ENCODE assay signal across 9 cellular contexts in genomic region chr1:26785611-26786436, GRCh38.
DNase-seq lines count a peak whose midpoint lies in the region; ATAC-seq and TF ChIP-seq lines count a peak whose summit lies in the region.
"Had no signal": no experiment of that assay in that cellular context is flagged by ENCODE, and none has a peak within 500 bp of the region (broad histone marks: within the 10 kb centered on the region; RNA-seq: fewer than 3 reads in every experiment).

No MANE protein-coding gene starts in this region.

- H3K9me3 ChIP-seq in DND-41 (ENCODE audit: insufficient read depth, low read length, severe bottlenecking), result no peaks in the 10 kb centered on the region
- no peaks in the 10 kb centered on the region for H3K9me3 ChIP-seq in mucosa of stomach (ENCODE audit: control insufficient read depth, low read length)
- H3K9me3 ChIP-seq: mucosa of descending colon had no signal

- H3K27me3 ChIP-seq in DND-41 (ENCODE audit: insufficient read depth, low read length, poor library complexity) (no peaks in the 10 kb centered on the region), mucosa of stomach (ENCODE audit: control insufficient read depth, insufficient read depth, low read length) (no peaks in the 10 kb centered on the region)

- TF ChIP-seq POLR2A in GM18505 (IDR thresholded peaks at IDR 0.05; ENCODE audit: borderline replicate concordance, extremely low read depth, insufficient read depth, insufficient read length), result no peak

- H3K9me3 Mint-ChIP-seq in central memory CD8-positive, alpha-beta T cell, result no peaks in the 10 kb centered on the region

- H3K27me3 Mint-ChIP-seq in central memory CD8-positive, alpha-beta T cell, result no peaks in the 10 kb centered on the region

- H3K36me3 Mint-ChIP-seq in central memory CD8-positive, alpha-beta T cell (ENCODE audit: insufficient read depth), result peaks cover 32% of the 10 kb centered on the region

- H3K79me2 ChIP-seq in DND-41 (ENCODE audit: insufficient read depth, low read length), result peaks cover 9% of the 10 kb centered on the region

- peaks cover 52% of the 10 kb centered on the region for H3K4me1 ChIP-seq in DND-41 (ENCODE audit: insufficient read depth, low read length)
- peaks cover 54% of the 10 kb centered on the region for H3K4me1 ChIP-seq in mucosa of stomach (ENCODE audit: control insufficient read depth, insufficient read depth, low read length)

- TF ChIP-seq CTCF in DND-41 (IDR thresholded peaks at IDR 0.05; ENCODE audit: borderline replicate concordance, extremely low read depth, low read length, poor library complexity, severe bottlenecking), result no peak

- H3K27ac Mint-ChIP-seq in central memory CD8-positive, alpha-beta T cell (ENCODE audit: low read depth), result peak overlapping the region; percentile 100

- peak; percentile 64 for DNase-seq in DND-41
- peak; percentile 39 to 56 for DNase-seq in NOMO-1 (lab: John Stamatoyannopoulos, UW; ENCODE audit: unreplicated experiment in 2 of 2)
- no peak for DNase-seq in central memory CD8-positive, alpha-beta T cell (ENCODE audit: low spot score in 2 of 2)
- no peak for DNase-seq in RKO (ENCODE audit: low spot score)
- no peak for DNase-seq in DMS 273 treated with DMSO at 0.1 percent for 48 hours (lab: John Stamatoyannopoulos, UW)

- H3K9ac ChIP-seq in DND-41 (ENCODE audit: low read depth, low read length) (peak overlapping the region; percentile 91), mucosa of stomach (ENCODE audit: low read length) (peak overlapping the region; percentile 99)

- H4K20me1 ChIP-seq in DND-41 (ENCODE audit: insufficient read depth, low read length), result 0 out of 2 replicates have a peak, but pooled peaks cover 2% of the 10 kb centered on the region

- H3K27ac ChIP-seq in DND-41 (ENCODE audit: low read length), result peak overlapping the region; percentile 92

- H3K4me3 Mint-ChIP-seq in central memory CD8-positive, alpha-beta T cell, result peak overlapping the region; percentile 100

- H2AFZ ChIP-seq in DND-41 (ENCODE audit: low read depth, low read length), result peak overlapping the region; percentile 77

- H3K4me3 ChIP-seq in DND-41 (ENCODE audit: low read depth in 1 of 2, low read length in 2 of 2), result peak overlapping the region in 1 of 2 experiments; percentile 18; a peak in 1 of 4 replicates
- H3K4me3 ChIP-seq in mucosa of stomach (ENCODE audit: low read length), result no peak overlapping the region
- H3K4me3 ChIP-seq: mucosa of descending colon had no signal

- H3K36me3 ChIP-seq in DND-41 (ENCODE audit: insufficient read depth, low read length) (peaks cover 22% of the 10 kb centered on the region), mucosa of stomach (ENCODE audit: control insufficient read depth, insufficient read depth, low read length) (no peaks in the 10 kb centered on the region)

- peaks cover 80% of the 10 kb centered on the region for H3K4me1 Mint-ChIP-seq in central memory CD8-positive, alpha-beta T cell

- H3K4me2 ChIP-seq in DND-41 (ENCODE audit: insufficient read depth, low read length), result peak overlapping the region; percentile 91

- ATAC-seq in DND-41 (ENCODE audit: insufficient read depth, low read depth) (0 out of 3 replicates have a peak, but pooled peaks have one; percentile 5), HG02852 (IDR thresholded peaks at IDR 0.05; ENCODE audit: unreplicated experiment) (no peak), GM18505 (IDR thresholded peaks at IDR 0.05; ENCODE audit: unreplicated experiment) (no peak)
- ATAC-seq in central memory CD8-positive, alpha-beta T cell (replicated peaks; ENCODE audit: extremely low read depth, poor library complexity, severe bottlenecking), result no peak

Comparison
In these comparisons a context has a peak if more than half of its experiments do, and no peak if none do; other contexts are left out.
1. DNase-seq: peak in DND-41 (single experiment) and NOMO-1 (2 of 2); none in central memory CD8-positive, alpha-beta T cell (0 of 2), RKO (single experiment) and DMS 273 treated with DMSO at 0.1 percent for 48 hours (single experiment).